Comparison of ENCODE assay signal across 8 cellular contexts in genomic region chr2:39121523-39122063, GRCh38. TPM values are rescaled to one million over a fixed set of nuclear protein-coding genes. Genes with fewer than 3 reads are reported as not detected.
A peak's percentile ranks its signal among the peaks of the same experiment; 100 is the strongest.
DNase-seq lines count a peak whose midpoint lies in the region; ATAC-seq, FAIRE-seq and TF ChIP-seq lines count a peak whose summit lies in the region.

No MANE protein-coding gene starts in this region.

- no peak overlapping the region for H2AFZ ChIP-seq in HCT116 (ENCODE audit: low read depth, low read length, poor library complexity, severe bottlenecking)

- TF ChIP-seq RAD21 in A549 (conservative IDR thresholded peaks at IDR 0.05 in 1 of 2, IDR thresholded peaks at IDR 0.05 in 1 of 2) (no peak), HCT116 (IDR thresholded peaks at IDR 0.05; ENCODE audit: low read depth) (no peak)

- 50% methylated on average over 7 of the region's 7 CpGs for WGBS in A549 (ENCODE audit: missing lambda C conversion rate)
- WGBS in iPS DF 6.9 (ENCODE audit: insufficient coverage, insufficient read length): no CpG with 5 or more reads among the region's 7 CpGs

- H3K4me2 ChIP-seq in A549 (peak overlapping the region; percentile 82), HCT116 (ENCODE audit: low read length) (peak overlapping the region; percentile 88)

- no peak for ATAC-seq in A549
- no peak for ATAC-seq in HCT116
- no peak for ATAC-seq in HG03521 (IDR thresholded peaks at IDR 0.05; ENCODE audit: unreplicated experiment)

- H3K79me2 ChIP-seq in HCT116 (ENCODE audit: insufficient read depth, low read length): peaks cover 37% of the 10 kb centered on the region

- BruUV-seq in HCT116 (replicated peaks; lab: Mats Ljungman, UMichigan): TSS peak; percentile 85

- H3K4me1 ChIP-seq in A549 (peaks cover 25% of the 10 kb centered on the region), HCT116 (ENCODE audit: control insufficient read depth in 1 of 2, insufficient read depth in 2 of 2, low read length in 2 of 2) (peaks cover 19 to 43% of the 10 kb centered on the region in 2 experiments), iPS DF 6.9 (ENCODE audit: control insufficient read depth, insufficient read depth, low read length) (no peaks in the 10 kb centered on the region), stomach smooth muscle (ENCODE audit: control insufficient read depth, insufficient read depth, low read length) (peaks cover 27% of the 10 kb centered on the region)

- RAD21 ChIA-PET in HCT116 (lab: Charles Lee; ENCODE audit: low non-redundant PET in 1 of 2, low total read pairs in 2 of 2, uncharacterized antibody in 2 of 2, unreplicated experiment in 2 of 2): interaction anchor here in 1 of 2 experiments (0.6 kb wide), 1 partner anchor 1964 kb away, joined by 3 read pairs; no protein-coding TSS in a partner anchor

- no peak for FAIRE-seq in A549 (lab: Jason Lieb, UNC)

- no peaks in the 10 kb centered on the region for H4K20me1 ChIP-seq in HCT116 (ENCODE audit: insufficient read depth)

- intact Hi-C loops in HCT116 (cut with micrococcal nuclease): loop anchor here (5.0 kb wide), 1 partner anchor 106 kb away; no protein-coding TSS in a partner anchor

- H3K9me2 ChIP-seq in HCT116 (ENCODE audit: insufficient read depth): no peaks in the 10 kb centered on the region

- H3K36me3 ChIP-seq in HCT116 (ENCODE audit: control insufficient read depth in 1 of 2, insufficient read depth in 2 of 2, low read length in 2 of 2) (no peaks in the 10 kb centered on the region), iPS DF 6.9 (ENCODE audit: control insufficient read depth, insufficient read depth, low read length) (no peaks in the 10 kb centered on the region), stomach smooth muscle (ENCODE audit: control insufficient read depth in 2 of 2, insufficient read depth in 2 of 2, low read length in 2 of 2) (no peaks in the 10 kb centered on the region)

- peak overlapping the region; percentile 97 to 98 for H3K27ac ChIP-seq in A549
- H3K27ac ChIP-seq in HCT116 (ENCODE audit: low read depth, low read length): peak overlapping the region; percentile 91
- peak overlapping the region; percentile 97 for H3K27ac ChIP-seq in VCaP
- H3K27ac ChIP-seq in iPS DF 6.9 (ENCODE audit: low read length): no peak overlapping the region
- H3K27ac ChIP-seq in stomach smooth muscle (ENCODE audit: low read length): peak overlapping the region; percentile 93

- POLR2A ChIA-PET in A549 (lab: Yijun Ruan, JAX) (interaction anchor here (1.1 to 2.5 kb wide), 4 partner anchors 24 to 371 kb away, joined by 3 to 14 read pairs (median 4); partner anchors contain the start of genes MAP4K3 and SRSF7), HCT116 (lab: Charles Lee) (interaction anchor here (1.5 kb wide), 1 partner anchor 16 kb away, joined by 4 read pairs; no protein-coding TSS in a partner anchor)

- DNase-seq in A549 (ENCODE audit: low read depth in 1 of 2, low spot score in 1 of 2) (no peak), HCT116 (ENCODE audit: low read depth, low spot score) (no peak), iPS DF 6.9 (ENCODE audit: low read depth, low spot score) (no peak), GM10266 (ENCODE audit: extremely low spot score) (no peak), Ammon's horn (ENCODE audit: low spot score) (no peak)

- TF ChIP-seq CTCF in A549 (IDR thresholded peaks at IDR 0.05) (no peak), HCT116 (IDR thresholded peaks at IDR 0.05 in 2 of 3, conservative IDR thresholded peaks at IDR 0.05 in 1 of 3; ENCODE audit: borderline replicate concordance in 1 of 3, insufficient read depth in 1 of 3, low read depth in 2 of 3, low read length in 2 of 3) (no peak), VCaP (conservative IDR thresholded peaks at IDR 0.05) (no peak), GM10266 (IDR thresholded peaks at IDR 0.05; ENCODE audit: control insufficient read depth, insufficient read depth, low read depth, missing control alignments) (no peak)

- H3K9me3 ChIP-seq in A549 (no peaks in the 10 kb centered on the region), HCT116 (ENCODE audit: control insufficient read depth in 1 of 2, insufficient read depth in 1 of 2, low read depth in 1 of 2, low read length in 2 of 2) (no peaks in the 10 kb centered on the region), iPS DF 6.9 (ENCODE audit: control insufficient read depth, insufficient read depth, low read length) (no peaks in the 10 kb centered on the region), stomach smooth muscle (ENCODE audit: control insufficient read depth in 2 of 2, low read length in 2 of 2) (no peaks in the 10 kb centered on the region)

- H3K9ac ChIP-seq in HCT116 (ENCODE audit: low read length) (peak overlapping the region; percentile 76), stomach smooth muscle (ENCODE audit: low read length in 2 of 2) (peak overlapping the region; percentile 77 to 86)

- CTCF ChIA-PET in A549 (lab: Yijun Ruan, JAX) (interaction anchor here (0.8 to 4.6 kb wide), 6 partner anchors 8 to 107 kb away, joined by 3 to 53 read pairs (median 6); no protein-coding TSS in a partner anchor), HCT116 (lab: Charles Lee) (interaction anchor here (1.5 kb wide), 1 partner anchor 174 kb away, joined by 4 read pairs; no protein-coding TSS in a partner anchor)

- TF ChIP-seq POLR2A in A549 (IDR thresholded peaks at IDR 0.05; ENCODE audit: low read length) (no peak), HCT116 (IDR thresholded peaks at IDR 0.05; ENCODE audit: borderline replicate concordance, extremely low read depth, insufficient read depth, insufficient read length) (no peak)

- H3K27me3 ChIP-seq in HCT116 (ENCODE audit: insufficient read depth, low read length) (no peaks in the 10 kb centered on the region), iPS DF 6.9 (ENCODE audit: control insufficient read depth, insufficient read depth, low read length) (no peaks in the 10 kb centered on the region), stomach smooth muscle (ENCODE audit: control insufficient read depth in 1 of 2, insufficient read depth in 2 of 2, low read length in 2 of 2) (no peaks in the 10 kb centered on the region)

- H3K4me3 ChIP-seq in A549: peak overlapping the region; percentile 80
- peak overlapping the region; percentile 76 to 81 for H3K4me3 ChIP-seq in HCT116 (replicated peaks in 1 of 2; ENCODE audit: low read depth in 1 of 2, low read length in 2 of 2)
- peak overlapping the region; percentile 81; the same call in 1 of the 2 replicates for H3K4me3 ChIP-seq in iPS DF 6.9 (ENCODE audit: low read length)
- H3K4me3 ChIP-seq in stomach smooth muscle (ENCODE audit: low read length in 2 of 2): peak overlapping the region; percentile 78 to 92

- TF ChIP-seq EP300 in A549 (IDR thresholded peaks at IDR 0.05): no peak

TF ChIP-seq in A549, 52 proteins besides CTCF, POLR2A, EP300 and RAD21 (continues in another document):
- TF ChIP-seq TFCP2L1 (CRISPR knock-in tag; IDR thresholded peaks at IDR 0.05) (no peak), HOXB5 (CRISPR knock-in tag; IDR thresholded peaks at IDR 0.05) (no peak), EHMT2 (IDR thresholded peaks at IDR 0.05; ENCODE audit: low read depth) (no peak), ZNF302 (CRISPR knock-in tag; IDR thresholded peaks at IDR 0.05) (no peak), MAZ (IDR thresholded peaks at IDR 0.05; ENCODE audit: borderline replicate concordance, low read depth, low read length) (no peak), KDM1A (IDR thresholded peaks at IDR 0.05; ENCODE audit: low read depth) (no peak), CHD2 (IDR thresholded peaks at IDR 0.05; ENCODE audit: low read length, partially characterized antibody) (no peak), FOXS1 (CRISPR knock-in tag; IDR thresholded peaks at IDR 0.05) (no peak), HOXB13 (CRISPR knock-in tag; IDR thresholded peaks at IDR 0.05; ENCODE audit: low read depth) (no peak), ATOH8 (CRISPR knock-in tag; IDR thresholded peaks at IDR 0.05; ENCODE audit: low read depth) (no peak)

TF ChIP-seq in HCT116, 20 proteins besides CTCF, POLR2A, EP300 and RAD21:
- TF ChIP-seq SP1 (IDR thresholded peaks at IDR 0.05; ENCODE audit: low read depth): peak; percentile 19; the same call in 1 of the 2 replicates
- TF ChIP-seq, protein P1, sequence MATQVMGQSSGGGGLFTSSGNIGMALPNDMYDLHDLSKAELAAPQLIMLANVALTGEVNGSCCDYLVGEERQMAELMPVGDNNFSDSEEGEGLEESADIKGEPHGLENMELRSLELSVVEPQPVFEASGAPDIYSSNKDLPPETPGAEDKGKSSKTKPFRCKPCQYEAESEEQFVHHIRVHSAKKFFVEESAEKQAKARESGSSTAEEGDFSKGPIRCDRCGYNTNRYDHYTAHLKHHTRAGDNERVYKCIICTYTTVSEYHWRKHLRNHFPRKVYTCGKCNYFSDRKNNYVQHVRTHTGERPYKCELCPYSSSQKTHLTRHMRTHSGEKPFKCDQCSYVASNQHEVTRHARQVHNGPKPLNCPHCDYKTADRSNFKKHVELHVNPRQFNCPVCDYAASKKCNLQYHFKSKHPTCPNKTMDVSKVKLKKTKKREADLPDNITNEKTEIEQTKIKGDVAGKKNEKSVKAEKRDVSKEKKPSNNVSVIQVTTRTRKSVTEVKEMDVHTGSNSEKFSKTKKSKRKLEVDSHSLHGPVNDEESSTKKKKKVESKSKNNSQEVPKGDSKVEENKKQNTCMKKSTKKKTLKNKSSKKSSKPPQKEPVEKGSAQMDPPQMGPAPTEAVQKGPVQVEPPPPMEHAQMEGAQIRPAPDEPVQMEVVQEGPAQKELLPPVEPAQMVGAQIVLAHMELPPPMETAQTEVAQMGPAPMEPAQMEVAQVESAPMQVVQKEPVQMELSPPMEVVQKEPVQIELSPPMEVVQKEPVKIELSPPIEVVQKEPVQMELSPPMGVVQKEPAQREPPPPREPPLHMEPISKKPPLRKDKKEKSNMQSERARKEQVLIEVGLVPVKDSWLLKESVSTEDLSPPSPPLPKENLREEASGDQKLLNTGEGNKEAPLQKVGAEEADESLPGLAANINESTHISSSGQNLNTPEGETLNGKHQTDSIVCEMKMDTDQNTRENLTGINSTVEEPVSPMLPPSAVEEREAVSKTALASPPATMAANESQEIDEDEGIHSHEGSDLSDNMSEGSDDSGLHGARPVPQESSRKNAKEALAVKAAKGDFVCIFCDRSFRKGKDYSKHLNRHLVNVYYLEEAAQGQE (IDR thresholded peaks at IDR 0.05; ENCODE audit: low read depth): no peak

RNA-seq across cellular contexts. Expression of gene SOS1, which starts 0.7 kb away (rescaled TPM):
- polyA plus RNA-seq in A549 (2011; rRNA removed) (45.5 and 48.9 TPM in 2 replicates), A549 (2017; fragmentation: RNase III; extraction: RNeasy Plus Mini Kit Qiagen cat#74134 plus additional on column Dnase treatment) (17.0 to 19.6 TPM (median 19.5 TPM) in 3 replicates)
- 6.8 and 8.2 TPM in 2 replicates for polyA plus RNA-seq in A549 (2012; cell fraction: cytosol; rRNA removed)
- polyA plus RNA-seq in A549 (2012; cell fraction: nucleus; rRNA removed): 9.4 and 10.6 TPM in 2 replicates
- 24.3 and 37.8 TPM in 2 replicates for polyA minus RNA-seq in A549 (2011; rRNA and poly(A)+ RNA removed)
- total RNA-seq in HCT116 (2021; ENCODE audit: unreplicated experiment): 19.4 TPM
- polyA plus RNA-seq in HCT116 (2012): 6.3 and 6.6 TPM in 2 replicates
